Comparison of ENCODE assay signal across 17 cellular contexts in the genomic region with DNA sequence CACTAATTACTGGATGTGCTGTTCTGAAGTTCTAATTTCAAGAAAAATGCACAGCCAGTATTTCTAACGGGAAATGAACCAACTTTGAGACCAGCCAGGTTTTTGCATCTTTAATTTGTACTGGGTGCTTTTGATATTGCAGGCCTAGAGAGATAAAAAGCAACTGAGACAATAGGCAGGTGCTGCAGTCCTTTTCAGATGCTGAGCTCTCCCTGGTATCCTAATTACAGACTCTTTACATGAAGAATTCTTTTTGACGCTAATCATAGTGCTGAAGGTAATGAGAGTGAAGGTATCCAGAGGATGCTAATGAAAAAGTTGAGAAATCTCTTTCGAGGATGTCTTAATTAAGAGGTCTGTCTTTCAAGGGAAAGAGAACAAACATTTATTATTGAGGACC.
DNase-seq lines count a peak whose midpoint lies in the region; FAIRE-seq and TF ChIP-seq lines count a peak whose summit lies in the region.
"Had no signal": no experiment of that assay in that cellular context is flagged by ENCODE, and none has a peak within 500 bp of the region (broad histone marks: within the 10 kb centered on the region; RNA-seq: fewer than 3 reads in every experiment).

No MANE protein-coding gene starts in this region.

- no peaks in the 10 kb centered on the region for H3K36me3 Mint-ChIP-seq in nephron progenitor cell (ENCODE audit: low read depth)
- H3K36me3 Mint-ChIP-seq: CD4-positive, CD25-positive, alpha-beta regulatory T cell; CD8-positive, alpha-beta T cell had no signal

- no peaks in the 10 kb centered on the region for H3K79me2 ChIP-seq in H1 (ENCODE audit: control insufficient read depth in 1 of 2, insufficient read depth in 2 of 2, low read length in 2 of 2)

- no peak overlapping the region for H3K4me3 Mint-ChIP-seq in nephron progenitor cell
- H3K4me3 Mint-ChIP-seq: B cell; CD4-positive, CD25-positive, alpha-beta regulatory T cell; CD8-positive, alpha-beta T cell had no signal

- H3K56ac ChIP-seq in H1 (replicated peaks; ENCODE audit: insufficient read length, low read depth, low read length) = no peak overlapping the region

- H4K8ac ChIP-seq in H1 (ENCODE audit: extremely low read depth, insufficient read depth, low read length) = no peak overlapping the region

- H2AFZ ChIP-seq in H1 (ENCODE audit: low read length) = no peak overlapping the region

- H3K36me3 ChIP-seq in H7 (replicated peaks; ENCODE audit: control insufficient read depth, insufficient read depth, low read length) = no peaks in the 10 kb centered on the region
- no peaks in the 10 kb centered on the region for H3K36me3 ChIP-seq in H1 (ENCODE audit: control insufficient read depth in 2 of 4, insufficient read depth in 4 of 4, low read length in 3 of 4)
- H3K36me3 ChIP-seq: BLaER1, HAP-1 had no signal

- no peak for TF ChIP-seq CTCF in H1 (IDR thresholded peaks at IDR 0.05; ENCODE audit: control extremely low read depth in 1 of 3, insufficient read depth in 1 of 3, low read depth in 1 of 3, low read length in 3 of 3)
- no peak for TF ChIP-seq CTCF in nephron progenitor cell (IDR thresholded peaks at IDR 0.05)

- peaks cover 0 to 3% (median 1%) of the 10 kb centered on the region in 4 experiments; a peak in 2 of 7 replicates for H3K4me1 ChIP-seq in H1 (replicated peaks in 1 of 4; ENCODE audit: control insufficient read depth in 3 of 4, insufficient read depth in 4 of 4, low read length in 3 of 4)
- H3K4me1 ChIP-seq: BLaER1, Caco-2, HAP-1 had no signal

- no peak overlapping the region for H3K27ac ChIP-seq in H1 (ENCODE audit: low read depth, low read length)
- H3K27ac ChIP-seq: BLaER1, C4-2B had no signal

- no peak overlapping the region for H3K18ac ChIP-seq in H1 (ENCODE audit: extremely low read depth, low read length)

- H4K5ac ChIP-seq in H1 (ENCODE audit: insufficient read length, low read depth, low read length) = no peak overlapping the region

- TF ChIP-seq EP300 in H1 (IDR thresholded peaks at IDR 0.05; ENCODE audit: borderline replicate concordance in 1 of 2, low read depth in 2 of 2, low read length in 2 of 2) = no peak

- no peaks in the 10 kb centered on the region for H3K23me2 ChIP-seq in H1 (ENCODE audit: low read depth, low read length)

- peak; percentile 24 for FAIRE-seq in H1 (lab: Jason Lieb, UNC)
- FAIRE-seq: G401.6, GM12892 had no signal

- whole genome bisulfite sequencing in H1 (ENCODE audit: extremely low coverage in 1 of 2, insufficient coverage in 1 of 2, insufficient read length in 1 of 2, insufficient replicate concordance in 2 of 2, low coverage in 1 of 2, low lambda C conversion rate in 2 of 2, missing lambda C conversion rate in 1 of 2), 2 experiments = 21% methylated on average over 3 of the region's 3 CpGs; no CpG with 5 or more reads in 1 of the 2 experiments

- TF ChIP-seq RAD21 in H1 (IDR thresholded peaks at IDR 0.05 in 1 of 2, conservative IDR thresholded peaks at IDR 0.05 in 1 of 2; ENCODE audit: low read depth in 2 of 2, low read length in 2 of 2) = no peak

- no peak overlapping the region for H3K27ac Mint-ChIP-seq in nephron progenitor cell
- H3K27ac Mint-ChIP-seq: B cell; CD4-positive, CD25-positive, alpha-beta regulatory T cell; CD8-positive, alpha-beta T cell had no signal

- no peak overlapping the region for H2AK5ac ChIP-seq in H1 (ENCODE audit: low read depth, low read length)

- CTCF ChIA-PET in H1 (lab: Charles Lee; ENCODE audit: partially characterized antibody) = interaction anchor here (0.7 to 0.9 kb wide), 2 partner anchors 31 to 355 kb away, joined by 3 read pairs; no protein-coding TSS in a partner anchor

- peaks cover 4% of the 10 kb centered on the region for H3K27me3 Mint-ChIP-seq in nephron progenitor cell (ENCODE audit: low read depth, poor library complexity)
- H3K27me3 Mint-ChIP-seq: CD4-positive, CD25-positive, alpha-beta regulatory T cell had no signal

- H3K4me3 ChIP-seq in H7 (ENCODE audit: insufficient read depth, low read depth, low read length) (no peak overlapping the region), H1 (ENCODE audit: extremely low read depth in 1 of 4, insufficient read depth in 2 of 4, low read depth in 3 of 4, low read length in 4 of 4) (no peak overlapping the region)
- H3K4me3 ChIP-seq: BLaER1, HAP-1 had no signal

- H3K4me1 Mint-ChIP-seq in nephron progenitor cell = peaks cover 6% of the 10 kb centered on the region
- H3K4me1 Mint-ChIP-seq: B cell; CD4-positive, CD25-positive, alpha-beta regulatory T cell had no signal

- POLR2A ChIA-PET in H1 (lab: Charles Lee; ENCODE audit: partially characterized antibody) = no interaction called here

- no peaks in the 10 kb centered on the region for H3K79me1 ChIP-seq in H1 (ENCODE audit: low read depth, low read length)

- no peak overlapping the region for H2BK12ac ChIP-seq in H1 (ENCODE audit: low read depth, low read length)

- no peaks in the 10 kb centered on the region for H3K9me3 ChIP-seq in H1 (ENCODE audit: insufficient read depth in 2 of 2, low read depth in 1 of 2, low read length in 1 of 2)
- H3K9me3 ChIP-seq: BLaER1, Caco-2, HAP-1 had no signal

- no peak overlapping the region for H3K23ac ChIP-seq in H1 (ENCODE audit: insufficient read length)

- H2BK20ac ChIP-seq in H1 (ENCODE audit: low read length) = no peak overlapping the region

- H4K91ac ChIP-seq in H1 (replicated peaks; ENCODE audit: insufficient read length, low read length) = no peak overlapping the region

- TF ChIP-seq POLR2A in H1 (IDR thresholded peaks at IDR 0.05; ENCODE audit: control extremely low read depth in 1 of 2, low read depth in 2 of 2, low read length in 2 of 2) = no peak

- no peak overlapping the region for H3K14ac ChIP-seq in H1 (ENCODE audit: insufficient read length)

- H3K27me3 ChIP-seq in H7 (ENCODE audit: control insufficient read depth, insufficient read depth, low read length) = peaks cover 9% of the 10 kb centered on the region; the same call in 1 of the 2 replicates
- peaks cover 18 to 44% (median 41%) of the 10 kb centered on the region in 4 experiments for H3K27me3 ChIP-seq in H1 (replicated peaks in 1 of 4; ENCODE audit: control insufficient read depth in 3 of 4, extremely low read depth in 1 of 4, insufficient read depth in 3 of 4, low read length in 3 of 4)
- H3K27me3 ChIP-seq: BLaER1 had no signal

- H3K9me3 Mint-ChIP-seq in nephron progenitor cell = peaks cover 8% of the 10 kb centered on the region
- H3K9me3 Mint-ChIP-seq: CD8-positive, alpha-beta T cell had no signal

- no peak overlapping the region for H2BK5ac ChIP-seq in H1 (ENCODE audit: low read depth, low read length)

- H3K4me2 ChIP-seq in H1 (ENCODE audit: insufficient read depth in 1 of 2, low read depth in 2 of 2, low read length in 2 of 2) = no peak overlapping the region
- H3K4me2 ChIP-seq: BLaER1 had no signal

- H2BK120ac ChIP-seq in H1 (replicated peaks; ENCODE audit: low read depth, low read length) = no peak overlapping the region

- H3K4ac ChIP-seq in H1 (replicated peaks; ENCODE audit: insufficient read length, low read depth, low read length) = no peak overlapping the region

- H3K9ac ChIP-seq in H1 (replicated peaks in 1 of 4; ENCODE audit: extremely low read depth in 1 of 4, low read depth in 3 of 4, low read length in 3 of 4) = no peak overlapping the region
- H3K9ac ChIP-seq: BLaER1 had no signal

- H2BK15ac ChIP-seq in H1 (ENCODE audit: low read length) = no peak overlapping the region

- DNase-seq in H7 (peak; percentile 13), NCI-H146 treated with DMSO at 0.1 percent for 48 hours (lab: John Stamatoyannopoulos, UW; ENCODE audit: unreplicated experiment) (peak; percentile 55), H1 (ENCODE audit: low read depth in 1 of 2, low spot score in 2 of 2) (no peak), nephron progenitor cell (no peak), T-helper 1 cell (no peak), medulla oblongata (ENCODE audit: extremely low spot score) (no peak)
- DNase-seq: Caco-2; CD4-positive, CD25-positive, alpha-beta regulatory T cell; CD8-positive, alpha-beta T cell; DMS153; DND-41 had no signal

- no peaks in the 10 kb centered on the region for H4K20me1 ChIP-seq in H1 (replicated peaks in 1 of 2; ENCODE audit: control insufficient read depth in 1 of 2, insufficient read depth in 2 of 2, low read length in 2 of 2)
- H4K20me1 ChIP-seq: BLaER1 had no signal

TF ChIP-seq in H1, 55 proteins besides CTCF, POLR2A, EP300 and RAD21 (continues in another document):
- TF ChIP-seq CREB1 (IDR thresholded peaks at IDR 0.05) = no peak

Comparison
In these comparisons a context has a peak if more than half of its experiments do, and no peak if none do; other contexts are left out.
1. DNase-seq: peak in H7 (single experiment) and NCI-H146 treated with DMSO at 0.1 percent for 48 hours (single experiment); none in H1 (0 of 2), nephron progenitor cell (single experiment), T-helper 1 cell (0 of 5) and medulla oblongata (single experiment).